ENCODE assay signal across 1 cellular context in the genomic region with DNA sequence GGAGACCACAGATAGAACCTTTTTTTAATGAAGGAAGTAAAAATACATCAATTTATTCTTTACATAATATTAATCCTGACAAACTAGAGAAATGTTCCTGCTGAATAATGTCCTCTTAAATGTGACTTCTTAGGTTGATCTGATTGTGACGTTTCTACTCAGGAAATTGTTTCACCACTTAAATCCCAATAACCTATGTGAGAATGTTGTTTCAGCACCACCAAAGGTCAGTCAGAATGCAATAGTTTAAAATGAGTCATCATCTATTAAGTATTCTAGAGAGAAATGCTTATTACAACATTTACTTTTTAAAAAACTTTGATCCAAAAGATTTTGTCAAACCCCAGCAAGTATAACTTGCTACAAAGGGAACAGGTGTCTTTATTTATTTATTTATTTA.
TF ChIP-seq lines count a peak whose summit lies in the region.

No MANE protein-coding gene starts in this region.

TF ChIP-seq in endothelial cell of umbilical vein, 7 proteins besides CTCF, POLR2A, EP300 and RAD21:
- TF ChIP-seq POLR2AphosphoS5 (IDR thresholded peaks at IDR 0.05; ENCODE audit: insufficient read depth, low read depth, low read length) (peak; percentile 58), JUN (IDR thresholded peaks at IDR 0.05; ENCODE audit: borderline replicate concordance, insufficient read depth, insufficient read length, low read depth) (peak; percentile 86), GATA2 (IDR thresholded peaks at IDR 0.05; ENCODE audit: insufficient read depth, insufficient read length, low read depth, low read length) (no peak), MYC (IDR thresholded peaks at IDR 0.05; ENCODE audit: low read depth, low read length) (no peak), EZH2 (IDR thresholded peaks at IDR 0.05; ENCODE audit: borderline replicate concordance, low read depth, low read length, severe bottlenecking) (no peak), FOS (IDR thresholded peaks at IDR 0.05; ENCODE audit: borderline replicate concordance, insufficient read depth, low read length) (peak; percentile 78)
